19 cellular contexts compared by ENCODE assay signal in genomic region chr12:121762269-121762668, GRCh38. TPM values are rescaled to one million over a fixed set of nuclear protein-coding genes. Genes with fewer than 3 reads are reported as not detected.
A peak's percentile ranks its signal among the peaks of the same experiment; 100 is the strongest.
DNase-seq lines count a peak whose midpoint lies in the region; ATAC-seq, FAIRE-seq and TF ChIP-seq lines count a peak whose summit lies in the region.
"Had no signal": no experiment of that assay in that cellular context is flagged by ENCODE, and none has a peak within 500 bp of the region (broad histone marks: within the 10 kb centered on the region; RNA-seq: fewer than 3 reads in every experiment).

No MANE protein-coding gene starts in this region.

- peaks cover 5% of the 10 kb centered on the region for H3K4me1 Mint-ChIP-seq in endothelial cell (ENCODE audit: unreplicated experiment)
- no peaks in the 10 kb centered on the region for H3K4me1 Mint-ChIP-seq in activated CD4-positive, alpha-beta T cell treated with anti-CD3 and anti-CD28 coated beads, Interleukin-2, amount 10 ng/mL, durations not matched to agents 7 days and 5 days
- H3K4me1 Mint-ChIP-seq: B cell had no signal

- POLR2A ChIA-PET in activated CD4-positive, alpha-beta T cell treated with anti-CD3 and anti-CD28 coated beads, Interleukin-2, amount 10 ng/mL, durations not matched to agents 7 days and 5 days (lab: Charles Lee): no interaction called here

- no peaks in the 10 kb centered on the region for H3K9me3 Mint-ChIP-seq in endothelial cell (ENCODE audit: unreplicated experiment)
- H3K9me3 Mint-ChIP-seq in activated CD4-positive, alpha-beta T cell treated with anti-CD3 and anti-CD28 coated beads, Interleukin-2, amount 10 ng/mL, durations not matched to agents 7 days and 5 days: no peaks in the 10 kb centered on the region

- intact Hi-C loops in kidney (cut with DNase I): no loop called here
- intact Hi-C loops in gastrocnemius medialis (cut with DNase I; ENCODE audit: low total_unique reads): no loop called here

- DNase-seq in SJSA1 (ENCODE audit: low read depth in 1 of 2, low spot score in 2 of 2): no peak
- DNase-seq in endothelial cell (ENCODE audit: low spot score): no peak
- DNase-seq in kidney: peak; percentile 13
- DNase-seq in gastrocnemius medialis: no peak
- no peak for DNase-seq in activated CD4-positive, alpha-beta T cell treated with anti-CD3 and anti-CD28 coated beads, Interleukin-2, amount 10 ng/mL, durations not matched to agents 7 days and 5 days
- DNase-seq in NOMO-1 treated with dmso at 0.1 percent for 144 hours (lab: John Stamatoyannopoulos, UW; ENCODE audit: unreplicated experiment): no peak
- no peak for DNase-seq in substantia nigra (lab: John Stamatoyannopoulos, UW)
- no peak for DNase-seq in erythroblast (lab: John Stamatoyannopoulos, UW)
- DNase-seq: activated CD4-positive, alpha-beta T cell treated with anti-CD3 and anti-CD28 coated beads, Interleukin-2, amount 50 U/mL, for 4 hours; activated naive CD4-positive, alpha-beta T cell treated with anti-CD3 and anti-CD28 coated beads, Interleukin-2, amount 50 U/mL, for 16 hours; activated T-cell treated with anti-CD3 and anti-CD28 coated beads, Interleukin-2, amount 50 U/mL, for 1 hour; Calu3; kidney glomerular epithelial cell; NCI-H2029; NCI-H446; stimulated activated CD4-positive, alpha-beta T cell treated with anti-CD3 and anti-CD28 coated beads, Interleukin-4, amount 100 ng/mL, for 1 hour had no signal

- H3K4me1 ChIP-seq in SJSA1 (replicated peaks) (peaks cover 60% of the 10 kb centered on the region), kidney (ENCODE audit: control insufficient read depth in 1 of 2, insufficient read depth in 1 of 2, low read depth in 1 of 2, low read length in 2 of 2) (peaks cover 0 to 2% of the 10 kb centered on the region in 2 donors), gastrocnemius medialis (peaks cover 16 to 17% of the 10 kb centered on the region in 2 donors)
- H3K4me1 ChIP-seq: breast epithelium had no signal

- TF ChIP-seq CTCF in endothelial cell (IDR thresholded peaks at IDR 0.05; ENCODE audit: unreplicated experiment) (no peak), kidney (IDR thresholded peaks at IDR 0.05; ENCODE audit: borderline replicate concordance, extremely low read depth, insufficient read depth) (no peak), gastrocnemius medialis (IDR thresholded peaks at IDR 0.05 in 4 of 5, conservative IDR thresholded peaks at IDR 0.05 in 1 of 5) (no peak)

- H3K4me3 Mint-ChIP-seq in endothelial cell (ENCODE audit: unreplicated experiment): no peak overlapping the region
- no peak overlapping the region for H3K4me3 Mint-ChIP-seq in activated CD4-positive, alpha-beta T cell treated with anti-CD3 and anti-CD28 coated beads, Interleukin-2, amount 10 ng/mL, durations not matched to agents 7 days and 5 days
- H3K4me3 Mint-ChIP-seq: B cell had no signal

- peak overlapping the region; percentile 67 for H3K27ac Mint-ChIP-seq in endothelial cell (ENCODE audit: unreplicated experiment)
- H3K27ac Mint-ChIP-seq in activated CD4-positive, alpha-beta T cell treated with anti-CD3 and anti-CD28 coated beads, Interleukin-2, amount 10 ng/mL, durations not matched to agents 7 days and 5 days: no peak overlapping the region
- H3K27ac Mint-ChIP-seq: B cell had no signal

- no peak overlapping the region for H3K9ac ChIP-seq in kidney (ENCODE audit: low read length in 2 of 2)
- H3K9ac ChIP-seq: KMS-11 had no signal

- no peaks in the 10 kb centered on the region for H3K36me3 Mint-ChIP-seq in endothelial cell (ENCODE audit: low read depth, unreplicated experiment)
- no peaks in the 10 kb centered on the region for H3K36me3 Mint-ChIP-seq in activated CD4-positive, alpha-beta T cell treated with anti-CD3 and anti-CD28 coated beads, Interleukin-2, amount 10 ng/mL, durations not matched to agents 7 days and 5 days (ENCODE audit: low read depth)

- peak; percentile 58 to 78 for ATAC-seq in gastrocnemius medialis

- FAIRE-seq in kidney (lab: Jason Lieb, UNC): no peak

- H3K27me3 ChIP-seq in SJSA1 (replicated peaks): no peaks in the 10 kb centered on the region
- no peaks in the 10 kb centered on the region for H3K27me3 ChIP-seq in gastrocnemius medialis
- H3K27me3 ChIP-seq: breast epithelium had no signal

- in situ Hi-C loops in gastrocnemius medialis (cut with MboI; ENCODE audit: low sequenced_read_pairs in 4 of 4): loop anchor here in 1 of 4 donors (10.0 kb wide), 1 partner anchor 57 kb away; no protein-coding TSS in a partner anchor

- peaks cover 13% of the 10 kb centered on the region for H3K36me3 ChIP-seq in SJSA1
- H3K36me3 ChIP-seq in kidney (ENCODE audit: control insufficient read depth in 1 of 2, insufficient read depth in 2 of 2, low read length in 2 of 2): no peaks in the 10 kb centered on the region
- H3K36me3 ChIP-seq in gastrocnemius medialis: no peaks in the 10 kb centered on the region
- H3K36me3 ChIP-seq: breast epithelium had no signal

- no peaks in the 10 kb centered on the region for H3K9me3 ChIP-seq in SJSA1 (replicated peaks)
- no peaks in the 10 kb centered on the region for H3K9me3 ChIP-seq in kidney (ENCODE audit: control insufficient read depth in 1 of 2, low read length in 2 of 2)
- H3K9me3 ChIP-seq in gastrocnemius medialis: no peaks in the 10 kb centered on the region
- H3K9me3 ChIP-seq: breast epithelium had no signal

- H3K27me3 Mint-ChIP-seq in endothelial cell (ENCODE audit: unreplicated experiment): peaks cover 4% of the 10 kb centered on the region
- no peaks in the 10 kb centered on the region for H3K27me3 Mint-ChIP-seq in activated CD4-positive, alpha-beta T cell treated with anti-CD3 and anti-CD28 coated beads, Interleukin-2, amount 10 ng/mL, durations not matched to agents 7 days and 5 days
- H3K27me3 Mint-ChIP-seq: B cell had no signal

- CTCF ChIA-PET in activated CD4-positive, alpha-beta T cell treated with anti-CD3 and anti-CD28 coated beads, Interleukin-2, amount 10 ng/mL, durations not matched to agents 7 days and 5 days (lab: Charles Lee): interaction anchor here (1.0 to 1.5 kb wide), 2 partner anchors 32 to 36 kb away, joined by 3 to 6 read pairs; no protein-coding TSS in a partner anchor

- TF ChIP-seq POLR2A in gastrocnemius medialis (IDR thresholded peaks at IDR 0.05) (no peak), erythroblast (IDR thresholded peaks at IDR 0.05; ENCODE audit: low read length) (no peak)

- H3K27ac ChIP-seq in SJSA1 (peak overlapping the region; percentile 68), kidney (ENCODE audit: low read depth in 2 of 2, low read length in 2 of 2) (no peak overlapping the region), gastrocnemius medialis (peak overlapping the region; percentile 31 to 72 (median 54)), substantia nigra (ENCODE audit: low read depth, low read length, poor library complexity, severe bottlenecking) (no peak overlapping the region)
- H3K27ac ChIP-seq: breast epithelium, KMS-11 had no signal

- H3K4me3 ChIP-seq in SJSA1 (no peak overlapping the region), kidney (ENCODE audit: low read length in 2 of 2) (no peak overlapping the region), gastrocnemius medialis (no peak overlapping the region)
- H3K4me3 ChIP-seq: breast epithelium had no signal

RNA-seq across cellular contexts. Expression of gene RHOF, which starts 31.2 kb away (rescaled TPM):
- total RNA-seq in SJSA1 (2014; rRNA removed; shearing (Covaris generic)): 1.6 and 4.0 TPM in 2 replicates
- total RNA-seq in endothelial cell (ENCODE audit: unreplicated experiment): 25.7 TPM
- 42.6 TPM for total RNA-seq in kidney
- 23.9 TPM for polyA plus RNA-seq in kidney (ENCODE audit: insufficient read depth, low read depth, low replicate concordance)
- 1 to 10 TPM; 2.9 to 6.8 (median 4.1) TPM for total RNA-seq in gastrocnemius medialis
- 100 to 1,000 TPM; 132 to 148 TPM for total RNA-seq in activated CD4-positive, alpha-beta T cell treated with anti-CD3 and anti-CD28 coated beads, Interleukin-2, amount 10 ng/mL, durations not matched to agents 7 days and 5 days

RNA-seq across cellular contexts. Expression of gene SETD1B, which starts 41.5 kb away (rescaled TPM):
- total RNA-seq in SJSA1 (2014; rRNA removed; shearing (Covaris generic)): 1.3 and 1.7 TPM in 2 replicates
- 25.3 TPM for total RNA-seq in endothelial cell (ENCODE audit: unreplicated experiment)
- total RNA-seq in kidney: 34.5 TPM
- polyA plus RNA-seq in kidney (ENCODE audit: insufficient read depth, low read depth, low replicate concordance): 3.5 TPM
- total RNA-seq in gastrocnemius medialis: 1 to 10 TPM; 2.2 to 9.3 (median 6.2) TPM
- 10 to 100 TPM; 32.6 to 34.1 TPM for total RNA-seq in activated CD4-positive, alpha-beta T cell treated with anti-CD3 and anti-CD28 coated beads, Interleukin-2, amount 10 ng/mL, durations not matched to agents 7 days and 5 days

RNA-seq across cellular contexts. Expression of gene TMEM120B, which starts 49.7 kb away (rescaled TPM):
- total RNA-seq in SJSA1 (2014; rRNA removed; shearing (Covaris generic)): 6.5 and 14.0 TPM in 2 replicates
- 10.3 TPM for total RNA-seq in endothelial cell (ENCODE audit: unreplicated experiment)
- 14.2 TPM for total RNA-seq in kidney
- polyA plus RNA-seq in kidney (ENCODE audit: insufficient read depth, low read depth, low replicate concordance): 9.0 TPM
- total RNA-seq in gastrocnemius medialis: 10 to 100 TPM in 1 of 4 donors, 1 to 10 TPM in 3; 5.9 to 11.2 (median 6.4) TPM
- total RNA-seq in activated CD4-positive, alpha-beta T cell treated with anti-CD3 and anti-CD28 coated beads, Interleukin-2, amount 10 ng/mL, durations not matched to agents 7 days and 5 days: 1 to 10 TPM; 5.8 to 6.0 TPM

Comparison
In these comparisons a context has a peak if more than half of its experiments do, and no peak if none do; other contexts are left out.
1. H3K27ac ChIP-seq: peak in SJSA1 (single experiment) and gastrocnemius medialis (4 of 4); none in kidney (0 of 2) and substantia nigra (single experiment).